Comparison of ENCODE assay signal across 1 cellular context in the genomic region with DNA sequence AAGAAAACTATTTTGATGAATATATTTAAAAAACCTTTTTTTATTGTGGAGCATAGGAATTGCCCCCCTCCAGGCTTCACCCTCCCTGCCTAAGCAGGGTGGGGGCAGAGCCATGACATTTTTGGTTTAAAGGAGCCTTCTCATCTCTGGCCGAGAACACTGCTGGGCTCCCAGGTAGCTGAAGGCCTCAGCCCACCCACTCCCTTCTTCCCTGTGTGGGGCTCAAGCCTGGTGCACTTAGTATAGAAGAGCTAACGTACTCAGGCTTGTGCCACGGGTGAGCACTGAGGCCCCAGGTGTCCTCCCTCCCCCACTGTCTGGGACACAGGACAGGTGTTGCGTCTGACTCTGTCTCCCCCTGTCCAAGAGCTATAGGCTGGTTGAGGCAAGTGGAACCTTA.
TF ChIP-seq lines count a peak whose summit lies in the region.

No MANE protein-coding gene starts in this region.

TF ChIP-seq in H1, 55 proteins besides CTCF, POLR2A, EP300 and RAD21:
- TF ChIP-seq JUN (IDR thresholded peaks at IDR 0.05; ENCODE audit: low read depth, low read length) (no peak), HDAC6 (IDR thresholded peaks at IDR 0.05; ENCODE audit: low read depth, low read length) (no peak), KDM4A (IDR thresholded peaks at IDR 0.05; ENCODE audit: low read depth, low read length, severe bottlenecking) (no peak), SIRT6 (IDR thresholded peaks at IDR 0.05; ENCODE audit: low read length) (no peak), CHD1 (IDR thresholded peaks at IDR 0.05; ENCODE audit: low read depth, low read length) (no peak), POU5F1 (IDR thresholded peaks at IDR 0.05; ENCODE audit: low read depth, low read length) (no peak), EGR1 (IDR thresholded peaks at IDR 0.05; ENCODE audit: borderline replicate concordance, low read depth, low read length) (no peak), GABPA (IDR thresholded peaks at IDR 0.05; ENCODE audit: borderline replicate concordance, insufficient read depth, low read length) (no peak), FOSL1 (IDR thresholded peaks at IDR 0.05; ENCODE audit: insufficient read depth, low read depth, low read length) (no peak), ZNF274 (IDR thresholded peaks at IDR 0.05; ENCODE audit: borderline replicate concordance, extremely low read depth, low read length) (no peak), CHD2 (IDR thresholded peaks at IDR 0.05; ENCODE audit: low read length) (no peak), SIX5 (IDR thresholded peaks at IDR 0.05; ENCODE audit: low read depth, low read length) (no peak), RXRA (IDR thresholded peaks at IDR 0.05; ENCODE audit: insufficient read depth, low read depth, low read length) (no peak), JUND (IDR thresholded peaks at IDR 0.05; ENCODE audit: low read length) (no peak), NRF1 (IDR thresholded peaks at IDR 0.05; ENCODE audit: low read depth, low read length) (no peak), NANOG (IDR thresholded peaks at IDR 0.05; ENCODE audit: insufficient read depth, low read depth, low read length, poor library complexity, severe bottlenecking) (no peak), BCL11A (IDR thresholded peaks at IDR 0.05; ENCODE audit: low read depth in 2 of 2, low read length in 2 of 2) (no peak)
- TF ChIP-seq, protein P1, sequence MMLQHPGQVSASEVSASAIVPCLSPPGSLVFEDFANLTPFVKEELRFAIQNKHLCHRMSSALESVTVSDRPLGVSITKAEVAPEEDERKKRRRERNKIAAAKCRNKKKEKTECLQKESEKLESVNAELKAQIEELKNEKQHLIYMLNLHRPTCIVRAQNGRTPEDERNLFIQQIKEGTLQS (IDR thresholded peaks at IDR 0.05; ENCODE audit: insufficient read depth, low read depth, low read length), result no peak
